Comparison of ENCODE assay signal across 23 cellular contexts in genomic region chr3:61966200-61966599, GRCh38.
A peak's percentile ranks its signal among the peaks of the same experiment; 100 is the strongest.
DNase-seq lines count a peak whose midpoint lies in the region; ATAC-seq, FAIRE-seq and TF ChIP-seq lines count a peak whose summit lies in the region.
"Had no signal": no experiment of that assay in that cellular context is flagged by ENCODE, and none has a peak within 500 bp of the region (broad histone marks: within the 10 kb centered on the region; RNA-seq: fewer than 3 reads in every experiment).

No MANE protein-coding gene starts in this region.

- peaks cover 18% of the 10 kb centered on the region for H4K20me1 ChIP-seq in astrocyte (ENCODE audit: insufficient read depth, low read length)

- H3K27me3 Mint-ChIP-seq in astrocyte (ENCODE audit: low read depth, unreplicated experiment), result no peaks in the 10 kb centered on the region
- no peaks in the 10 kb centered on the region for H3K27me3 Mint-ChIP-seq in activated T-cell treated with anti-CD3 and anti-CD28 coated beads, Interleukin-2, amount 50 U/mL, for 72 hours (ENCODE audit: low read depth)
- H3K27me3 Mint-ChIP-seq: activated CD8-positive, alpha-beta T cell treated with anti-CD3 and anti-CD28 coated beads for 36 hours; activated T-cell treated with anti-CD3 and anti-CD28 coated beads, Interleukin-2, amount 50 U/mL, for 24 hours; T-helper 17 cell had no signal

- peaks cover 16% of the 10 kb centered on the region for H3K4me1 Mint-ChIP-seq in astrocyte (ENCODE audit: low read depth, unreplicated experiment)
- no peaks in the 10 kb centered on the region for H3K4me1 Mint-ChIP-seq in activated T-cell treated with anti-CD3 and anti-CD28 coated beads, Interleukin-2, amount 50 U/mL, for 72 hours (ENCODE audit: low read depth)
- H3K4me1 Mint-ChIP-seq: T-helper 17 cell had no signal

- peak; percentile 44 for DNase-seq in Caki2 (ENCODE audit: low read depth)
- peak; percentile 26 for DNase-seq in astrocyte (ENCODE audit: low read depth)
- DNase-seq in kidney epithelial cell (ENCODE audit: low read depth), result no peak
- DNase-seq in activated T-cell treated with anti-CD3 and anti-CD28 coated beads, Interleukin-2, amount 50 U/mL, for 72 hours, result no peak
- DNase-seq in middle frontal gyrus (ENCODE audit: extremely low spot score, low spot score), result no peak
- no peak for DNase-seq in cortex of kidney (lab: John Stamatoyannopoulos, UW)
- no peak for DNase-seq in GM12892 (ENCODE audit: insufficient read length)
- DNase-seq: activated CD8-positive, alpha-beta T cell treated with anti-CD3 and anti-CD28 coated beads for 36 hours; activated naive CD4-positive, alpha-beta T cell treated with anti-CD3 and anti-CD28 coated beads, Interleukin-2, amount 50 U/mL, for 16 hours; activated T-cell treated with anti-CD3 and anti-CD28 coated beads, Interleukin-2, amount 50 U/mL, for 24 hours; C1 segment of cervical spinal cord; DMS 273 treated with DMSO at 0.1 percent for 48 hours; hippocampal formation; NCI-H1092; NCI-H2029 treated with DMSO at 0.1 percent for 48 hours; NCI-H510A; nucleus accumbens; T-helper 17 cell had no signal

- peak overlapping the region; percentile 28 for H3K27ac Mint-ChIP-seq in astrocyte (ENCODE audit: unreplicated experiment)
- H3K27ac Mint-ChIP-seq in activated T-cell treated with anti-CD3 and anti-CD28 coated beads, Interleukin-2, amount 50 U/mL, for 72 hours, result no peak overlapping the region
- H3K27ac Mint-ChIP-seq: activated CD8-positive, alpha-beta T cell treated with anti-CD3 and anti-CD28 coated beads for 36 hours; activated T-cell treated with anti-CD3 and anti-CD28 coated beads, Interleukin-2, amount 50 U/mL, for 24 hours; T-helper 17 cell had no signal

- H2AFZ ChIP-seq in astrocyte (ENCODE audit: low read depth, low read length), result no peak overlapping the region

- TF ChIP-seq CTCF in astrocyte (IDR thresholded peaks at IDR 0.05; ENCODE audit: insufficient read depth, low read depth, low read length) (no peak), kidney epithelial cell (IDR thresholded peaks at IDR 0.05; ENCODE audit: insufficient read depth, low read length, poor library complexity, severe bottlenecking) (peak; percentile 5)

- no peaks in the 10 kb centered on the region for H3K79me2 ChIP-seq in astrocyte (ENCODE audit: insufficient read depth, low read length)

- ATAC-seq in activated T-cell treated with anti-CD3 and anti-CD28 coated beads, Interleukin-2, amount 50 U/mL, for 72 hours (replicated peaks in 1 of 2), result no peak
- ATAC-seq: activated CD8-positive, alpha-beta T cell treated with anti-CD3 and anti-CD28 coated beads for 36 hours; T-helper 17 cell had no signal

- H3K4me1 ChIP-seq in HUES48 (ENCODE audit: control insufficient read depth, insufficient read depth, low read length) (peaks cover 17% of the 10 kb centered on the region), astrocyte (ENCODE audit: insufficient read depth, low read length) (no peaks in the 10 kb centered on the region)
- H3K4me1 ChIP-seq: right atrium auricular region had no signal

- no peak for TF ChIP-seq POLR2A in GM12892 (IDR thresholded peaks at IDR 0.05; ENCODE audit: low read depth, low read length)

- H3K4me3 Mint-ChIP-seq in astrocyte (ENCODE audit: unreplicated experiment), result no peak overlapping the region
- no peak overlapping the region for H3K4me3 Mint-ChIP-seq in activated T-cell treated with anti-CD3 and anti-CD28 coated beads, Interleukin-2, amount 50 U/mL, for 72 hours
- H3K4me3 Mint-ChIP-seq: activated CD8-positive, alpha-beta T cell treated with anti-CD3 and anti-CD28 coated beads for 36 hours; activated T-cell treated with anti-CD3 and anti-CD28 coated beads, Interleukin-2, amount 50 U/mL, for 24 hours; T-helper 17 cell had no signal

- FAIRE-seq in astrocyte (lab: Jason Lieb, UNC) (peak; percentile 80), GM12892 (lab: Jason Lieb, UNC) (no peak)
- FAIRE-seq: colon had no signal

- H3K36me3 ChIP-seq in HUES48 (ENCODE audit: control insufficient read depth, insufficient read depth, low read length) (no peaks in the 10 kb centered on the region), astrocyte (ENCODE audit: insufficient read depth, low read length) (no peaks in the 10 kb centered on the region), kidney epithelial cell (ENCODE audit: control insufficient read depth, insufficient read depth, low read length) (no peaks in the 10 kb centered on the region)
- H3K36me3 ChIP-seq: right atrium auricular region, suprapubic skin had no signal

- H3K9me3 ChIP-seq in HUES48 (ENCODE audit: control insufficient read depth, insufficient read depth, low read length), result no peaks in the 10 kb centered on the region
- no peaks in the 10 kb centered on the region for H3K9me3 ChIP-seq in astrocyte (ENCODE audit: insufficient read depth, low read depth, low read length)
- H3K9me3 ChIP-seq: right atrium auricular region, suprapubic skin had no signal

- H3K4me2 ChIP-seq in astrocyte (ENCODE audit: low read length), result no peak overlapping the region
- H3K4me2 ChIP-seq: KMS-11 had no signal

- H3K9ac ChIP-seq in HUES48 (ENCODE audit: low read depth, low read length), result no peak overlapping the region
- H3K9ac ChIP-seq in astrocyte (ENCODE audit: low read length), result no peak overlapping the region
- H3K9ac ChIP-seq: KMS-11 had no signal

- no peaks in the 10 kb centered on the region for H3K36me3 Mint-ChIP-seq in astrocyte (ENCODE audit: low read depth, unreplicated experiment)
- peaks cover 0 to 2% of the 10 kb centered on the region in 2 donors for H3K36me3 Mint-ChIP-seq in activated T-cell treated with anti-CD3 and anti-CD28 coated beads, Interleukin-2, amount 50 U/mL, for 72 hours (ENCODE audit: insufficient read depth in 2 of 2)

- H3K9me3 Mint-ChIP-seq in astrocyte (ENCODE audit: unreplicated experiment), result no peaks in the 10 kb centered on the region
- H3K9me3 Mint-ChIP-seq in activated T-cell treated with anti-CD3 and anti-CD28 coated beads, Interleukin-2, amount 50 U/mL, for 72 hours, result peaks cover 0 to 4% of the 10 kb centered on the region in 2 donors
- H3K9me3 Mint-ChIP-seq: activated CD8-positive, alpha-beta T cell treated with anti-CD3 and anti-CD28 coated beads for 36 hours; activated T-cell treated with anti-CD3 and anti-CD28 coated beads, Interleukin-2, amount 50 U/mL, for 24 hours had no signal

- in situ Hi-C loops in Caki2 (cut with HindIII; ENCODE audit: low pct_unique_long_range_greater_than_20kb, low sequenced_read_pairs), result no loop called here

- H3K4me3 ChIP-seq in HUES48 (ENCODE audit: low read depth, low read length) (no peak overlapping the region), astrocyte (ENCODE audit: insufficient read depth, low read depth, low read length) (no peak overlapping the region), kidney epithelial cell (ENCODE audit: low read depth, low read length) (no peak overlapping the region)
- H3K4me3 ChIP-seq: right atrium auricular region, suprapubic skin had no signal

- H3K27ac ChIP-seq in HUES48 (ENCODE audit: low read depth, low read length) (peak overlapping the region; percentile 32), astrocyte (ENCODE audit: low read depth, low read length) (no peak overlapping the region)
- H3K27ac ChIP-seq: KMS-11, right atrium auricular region, suprapubic skin had no signal

- H3K27me3 ChIP-seq in HUES48 (ENCODE audit: control insufficient read depth, insufficient read depth, low read length), result no peaks in the 10 kb centered on the region
- H3K27me3 ChIP-seq in astrocyte (ENCODE audit: insufficient read depth, low read length), result no peaks in the 10 kb centered on the region
- H3K27me3 ChIP-seq in kidney epithelial cell (ENCODE audit: control insufficient read depth, insufficient read depth, low read length), result no peaks in the 10 kb centered on the region
- H3K27me3 ChIP-seq: right atrium auricular region, suprapubic skin had no signal

Comparison
In these comparisons a context has a peak if more than half of its experiments do, and no peak if none do; other contexts are left out.
1. DNase-seq: peak in Caki2 (single experiment) and astrocyte (single experiment); none in kidney epithelial cell (single experiment), activated T-cell treated with anti-CD3 and anti-CD28 coated beads, Interleukin-2, amount 50 U/mL, for 72 hours (0 of 2), middle frontal gyrus (single experiment), cortex of kidney (single experiment) and GM12892 (single experiment).